ENCODE assay signal across 15 cellular contexts in genomic region chr22:46102752-46103151, GRCh38. TPM values are rescaled to one million over a fixed set of nuclear protein-coding genes. Genes with fewer than 3 reads are reported as not detected.
DNase-seq lines count a peak whose midpoint lies in the region; ATAC-seq, FAIRE-seq and TF ChIP-seq lines count a peak whose summit lies in the region.
"Had no signal": no experiment of that assay in that cellular context is flagged by ENCODE, and none has a peak within 500 bp of the region (broad histone marks: within the 10 kb centered on the region; RNA-seq: fewer than 3 reads in every experiment).

No MANE protein-coding gene starts in this region.

- no peak overlapping the region for H3K27ac Mint-ChIP-seq in CD8-positive, alpha-beta T cell
- H3K27ac Mint-ChIP-seq: activated naive CD4-positive, alpha-beta T cell treated with anti-CD3 and anti-CD28 coated beads, Interleukin-2, amount 50 U/mL, for 72 hours; B cell; GM23338; nephron had no signal

- peaks cover 15% of the 10 kb centered on the region for H3K36me3 Mint-ChIP-seq in CD8-positive, alpha-beta T cell
- H3K36me3 Mint-ChIP-seq: activated naive CD4-positive, alpha-beta T cell treated with anti-CD3 and anti-CD28 coated beads, Interleukin-2, amount 50 U/mL, for 72 hours had no signal

- FAIRE-seq in A549 (lab: Jason Lieb, UNC) = no peak
- no peak for FAIRE-seq in RCC 7860 (lab: Jason Lieb, UNC)

- no peak overlapping the region for H3K9ac ChIP-seq in rectal smooth muscle tissue (ENCODE audit: low read length)

- CTCF ChIA-PET in A549 (lab: Yijun Ruan, JAX) = interaction anchor here (1.0 to 1.3 kb wide), 3 partner anchors 11 to 29 kb away, joined by 3 to 4 read pairs (median 3); no protein-coding TSS in a partner anchor
- CTCF ChIA-PET in CD8-positive, alpha-beta T cell (lab: Charles Lee) = interaction anchor here (0.5 kb wide), 1 partner anchor 13 kb away, joined by 4 read pairs; no protein-coding TSS in a partner anchor

- intact Hi-C loops in esophagus muscularis mucosa (cut with DNase I) = no loop called here
- intact Hi-C loops in CD8-positive, alpha-beta T cell (cut with DNase I, micrococcal nuclease) = no loop called here

- H3K27me3 ChIP-seq in esophagus muscularis mucosa (no peaks in the 10 kb centered on the region), rectal smooth muscle tissue (ENCODE audit: control insufficient read depth, insufficient read depth, low read length) (no peaks in the 10 kb centered on the region)
- H3K27me3 ChIP-seq in CD8-positive, alpha-beta T cell (ENCODE audit: insufficient read depth, low read length) = no peaks in the 10 kb centered on the region
- H3K27me3 ChIP-seq: colonic mucosa had no signal

- no peaks in the 10 kb centered on the region for H3K27me3 Mint-ChIP-seq in CD8-positive, alpha-beta T cell (ENCODE audit: low read depth)
- H3K27me3 Mint-ChIP-seq: B cell had no signal

- TF ChIP-seq EP300 in A549 (IDR thresholded peaks at IDR 0.05) (no peak), esophagus muscularis mucosa (IDR thresholded peaks at IDR 0.05) (no peak)

- H3K4me3 ChIP-seq in A549 (no peak overlapping the region), esophagus muscularis mucosa (no peak overlapping the region), rectal smooth muscle tissue (ENCODE audit: low read length) (no peak overlapping the region)
- H3K4me3 ChIP-seq in CD8-positive, alpha-beta T cell (ENCODE audit: low read depth, low read length) = no peak overlapping the region
- H3K4me3 ChIP-seq: colonic mucosa, GM23338 had no signal

- POLR2A ChIA-PET in A549 (lab: Yijun Ruan, JAX) = no interaction called here
- POLR2A ChIA-PET in CD8-positive, alpha-beta T cell (lab: Charles Lee) = no interaction called here

- H3K9me3 ChIP-seq in A549 (no peaks in the 10 kb centered on the region), esophagus muscularis mucosa (no peaks in the 10 kb centered on the region)
- no peaks in the 10 kb centered on the region for H3K9me3 ChIP-seq in CD8-positive, alpha-beta T cell (ENCODE audit: low read length)
- H3K9me3 ChIP-seq: colonic mucosa had no signal

- H3K4me3 Mint-ChIP-seq in CD8-positive, alpha-beta T cell = no peak overlapping the region
- H3K4me3 Mint-ChIP-seq: B cell, GM23338, nephron had no signal

- TF ChIP-seq POLR2A in A549 (IDR thresholded peaks at IDR 0.05; ENCODE audit: low read length) (no peak), esophagus muscularis mucosa (IDR thresholded peaks at IDR 0.05; ENCODE audit: low read depth) (no peak)

- H3K4me1 ChIP-seq in A549 (peaks cover 92% of the 10 kb centered on the region), esophagus muscularis mucosa (peaks cover 88 to 100% (median 98%) of the 10 kb centered on the region in 4 donors), rectal smooth muscle tissue (ENCODE audit: control insufficient read depth, insufficient read depth, low read length) (peaks cover 23% of the 10 kb centered on the region)
- H3K4me1 ChIP-seq in CD8-positive, alpha-beta T cell (ENCODE audit: insufficient read depth, low read length) = no peaks in the 10 kb centered on the region
- H3K4me1 ChIP-seq: colonic mucosa had no signal

- ATAC-seq in A549 = no peak
- no peak for ATAC-seq in CD8-positive, alpha-beta T cell
- ATAC-seq: activated naive CD4-positive, alpha-beta T cell treated with anti-CD3 and anti-CD28 coated beads, Interleukin-2, amount 50 U/mL, for 72 hours; GM23338 had no signal

- H3K27ac ChIP-seq in A549 (peak overlapping the region; percentile 45 to 93; a peak in 4 of 6 replicates), esophagus muscularis mucosa (replicated peaks in 1 of 4) (peak overlapping the region; percentile 77 to 85 (median 81)), rectal smooth muscle tissue (ENCODE audit: low read depth, low read length) (peak overlapping the region; percentile 15)
- H3K27ac ChIP-seq in CD8-positive, alpha-beta T cell (ENCODE audit: low read depth, low read length) = no peak overlapping the region
- H3K27ac ChIP-seq: colonic mucosa had no signal

- H3K4me2 ChIP-seq in A549 = no peak overlapping the region
- H3K4me2 ChIP-seq: GM23338 had no signal

- no peak for DNase-seq in A549 (ENCODE audit: low read depth in 1 of 2, low spot score in 1 of 2)
- peak; percentile 14 for DNase-seq in RCC 7860 (ENCODE audit: low spot score)
- no peak for DNase-seq in esophagus muscularis mucosa (ENCODE audit: extremely low spot score)
- no peak for DNase-seq in T1000 (lab: John Stamatoyannopoulos, UW)
- no peak for DNase-seq in germinal center (ENCODE audit: low spot score)
- DNase-seq in CD8-positive, alpha-beta T cell = no peak
- DNase-seq in NCI-H1417 treated with DMSO at 0.1 percent for 48 hours (lab: John Stamatoyannopoulos, UW) = no peak
- DNase-seq: colonic mucosa, EL, NCI-H2029 had no signal

- H3K4me1 Mint-ChIP-seq in CD8-positive, alpha-beta T cell (ENCODE audit: low read depth) = no peaks in the 10 kb centered on the region
- H3K4me1 Mint-ChIP-seq: B cell, GM23338 had no signal

- H3K36me3 ChIP-seq in esophagus muscularis mucosa = peaks cover 47 to 95% (median 83%) of the 10 kb centered on the region in 4 donors
- peaks cover 26% of the 10 kb centered on the region for H3K36me3 ChIP-seq in rectal smooth muscle tissue (ENCODE audit: control insufficient read depth, insufficient read depth, low read length)
- no peaks in the 10 kb centered on the region for H3K36me3 ChIP-seq in CD8-positive, alpha-beta T cell (ENCODE audit: insufficient read depth, low read length)

- WGBS in A549 (ENCODE audit: missing lambda C conversion rate) = 68% methylated on average over 4 of the region's 13 CpGs
- 73% methylated on average over 6 of the region's 13 CpGs for WGBS in esophagus muscularis mucosa

- no peak for TF ChIP-seq CTCF in A549 (IDR thresholded peaks at IDR 0.05)
- TF ChIP-seq CTCF in esophagus muscularis mucosa (IDR thresholded peaks at IDR 0.05) = no peak
- TF ChIP-seq CTCF in CD8-positive, alpha-beta T cell (IDR thresholded peaks at IDR 0.05) = no peak

- TF ChIP-seq RAD21 in A549 (conservative IDR thresholded peaks at IDR 0.05 in 1 of 2, IDR thresholded peaks at IDR 0.05 in 1 of 2) = no peak

- H3K9me3 Mint-ChIP-seq in CD8-positive, alpha-beta T cell = no peaks in the 10 kb centered on the region
- H3K9me3 Mint-ChIP-seq: activated naive CD4-positive, alpha-beta T cell treated with anti-CD3 and anti-CD28 coated beads, Interleukin-2, amount 50 U/mL, for 72 hours; GM23338; nephron had no signal

TF ChIP-seq in A549, 52 proteins besides CTCF, POLR2A, EP300 and RAD21:
- TF ChIP-seq RCOR1 (IDR thresholded peaks at IDR 0.05; ENCODE audit: low read depth, low read length) (no peak), EHMT2 (IDR thresholded peaks at IDR 0.05; ENCODE audit: low read depth) (no peak), POLR2AphosphoS2 (conservative IDR thresholded peaks at IDR 0.05; ENCODE audit: low read length) (no peak), CHD2 (IDR thresholded peaks at IDR 0.05; ENCODE audit: low read length, partially characterized antibody) (no peak), MAX (IDR thresholded peaks at IDR 0.05) (no peak), HOXB13 (CRISPR knock-in tag; IDR thresholded peaks at IDR 0.05; ENCODE audit: low read depth) (no peak), ZC3H11A (IDR thresholded peaks at IDR 0.05) (no peak), E2F6 (IDR thresholded peaks at IDR 0.05; ENCODE audit: borderline replicate concordance, low read depth) (no peak), SMC3 (IDR thresholded peaks at IDR 0.05) (no peak), ZNF302 (CRISPR knock-in tag; IDR thresholded peaks at IDR 0.05) (no peak), HOXA7 (CRISPR knock-in tag; IDR thresholded peaks at IDR 0.05) (no peak), HOXB5 (CRISPR knock-in tag; IDR thresholded peaks at IDR 0.05) (no peak), TP53 (CRISPR knock-in tag; IDR thresholded peaks at IDR 0.05) (no peak), JUN (IDR thresholded peaks at IDR 0.05) (no peak), FOSB (CRISPR knock-in tag; IDR thresholded peaks at IDR 0.05) (no peak), HEYL (CRISPR knock-in tag; IDR thresholded peaks at IDR 0.05) (no peak), NR3C1 (IDR thresholded peaks at IDR 0.05) (no peak), RFX5 (IDR thresholded peaks at IDR 0.05) (no peak), GATA3 (IDR thresholded peaks at IDR 0.05; ENCODE audit: borderline replicate concordance) (no peak), ESRRA (IDR thresholded peaks at IDR 0.05; ENCODE audit: borderline replicate concordance, low read length) (no peak)

RNA-seq across cellular contexts. Expression of gene PPARA, which starts 47.6 kb away (rescaled TPM):
- 2.8 and 3.7 TPM in 2 replicates for polyA plus RNA-seq in A549 (2011; rRNA removed)
- 0.99 and 1.5 TPM in 2 replicates for polyA plus RNA-seq in A549 (2012; cell fraction: cytosol; rRNA removed)
- polyA plus RNA-seq in A549 (2012; cell fraction: nucleus; rRNA removed) = 0.36 and 0.67 TPM in 2 replicates
- 2.4 to 2.7 TPM (median 2.6 TPM) in 3 replicates for polyA plus RNA-seq in A549 (2017; fragmentation: RNase III; extraction: RNeasy Plus Mini Kit Qiagen cat#74134 plus additional on column Dnase treatment)
- polyA minus RNA-seq in A549 (2011; rRNA and poly(A)+ RNA removed) = 8.7 and 10.8 TPM in 2 replicates
- 10 to 100 TPM; 17.0 to 50.9 (median 26.8) TPM for total RNA-seq in esophagus muscularis mucosa
- 1 to 10 TPM; 4.4 to 6.9 TPM for total RNA-seq in CD8-positive, alpha-beta T cell
